6 cellular contexts compared by ENCODE assay signal in genomic region chr14:61072442-61072841, GRCh38.
DNase-seq lines count a peak whose midpoint lies in the region; FAIRE-seq and TF ChIP-seq lines count a peak whose summit lies in the region.
"Not testable (repeated sequence)": the region's sequence is repeated elsewhere in the genome, so short reads cannot be mapped to it uniquely, and the experiment has no call there.

No MANE protein-coding gene starts in this region.

- not testable (repeated sequence) for H3K27me3 ChIP-seq in Karpas-422 (ENCODE audit: low read length); SK-N-SH (ENCODE audit: insufficient read depth); astrocyte (ENCODE audit: insufficient read depth, low read length)

- not testable (repeated sequence) for H3F3A ChIP-seq in SK-N-SH (replicated peaks; ENCODE audit: insufficient read depth)

- not testable (repeated sequence) for H3K4me3 Mint-ChIP-seq in astrocyte (ENCODE audit: unreplicated experiment); neural crest cell

- not testable (repeated sequence) for H3K4me3 ChIP-seq in Karpas-422 (ENCODE audit: low read length); SK-N-SH (ENCODE audit: low read depth in 2 of 2, low read length in 1 of 2); astrocyte (ENCODE audit: insufficient read depth, low read depth, low read length)

- H3K4me1 Mint-ChIP-seq in astrocyte (ENCODE audit: low read depth, unreplicated experiment); neural crest cell: not testable (repeated sequence)

- not testable (repeated sequence) for H3K9me3 Mint-ChIP-seq in astrocyte (ENCODE audit: unreplicated experiment); neural crest cell

- CTCF ChIA-PET in SK-N-SH (lab: Yijun Ruan, JAX) = not testable (repeated sequence)

- TF ChIP-seq CTCF in SK-N-SH (IDR thresholded peaks at IDR 0.05); astrocyte (IDR thresholded peaks at IDR 0.05; ENCODE audit: insufficient read depth, low read depth, low read length); neural crest cell (conservative IDR thresholded peaks at IDR 0.05): not testable (repeated sequence)

- H3K27ac ChIP-seq in Karpas-422 (ENCODE audit: low read length) = peak overlapping the region; percentile 97
- not testable (repeated sequence) for H3K27ac ChIP-seq in SK-N-SH (ENCODE audit: low read depth in 2 of 2, low read length in 1 of 2); astrocyte (ENCODE audit: low read depth, low read length)

- not testable (repeated sequence) for H3K27ac Mint-ChIP-seq in astrocyte (ENCODE audit: unreplicated experiment)
- H3K27ac Mint-ChIP-seq in neural crest cell (ENCODE audit: unreplicated experiment) = peak overlapping the region; percentile 16

- not testable (repeated sequence) for TF ChIP-seq EP300 in SK-N-SH (IDR thresholded peaks at IDR 0.05; ENCODE audit: borderline replicate concordance in 1 of 2, low read depth in 1 of 2, low read length in 1 of 2)

- H3K9me3 ChIP-seq in Karpas-422 (ENCODE audit: low read length); SK-N-SH; astrocyte (ENCODE audit: insufficient read depth, low read depth, low read length): not testable (repeated sequence)

- H3K4me1 ChIP-seq in Karpas-422 (ENCODE audit: low read length) = peaks cover 79% of the 10 kb centered on the region
- H3K4me1 ChIP-seq in SK-N-SH (ENCODE audit: control insufficient read depth in 1 of 2, insufficient read depth in 2 of 2, low read depth in 1 of 2, low read length in 1 of 2); astrocyte (ENCODE audit: insufficient read depth, low read length): not testable (repeated sequence)

- FAIRE-seq in astrocyte (lab: Jason Lieb, UNC) = peak; percentile 50

- H4K20me1 ChIP-seq in Karpas-422 (ENCODE audit: insufficient read depth, low read depth, low read length); SK-N-SH (ENCODE audit: insufficient read depth); astrocyte (ENCODE audit: insufficient read depth, low read length): not testable (repeated sequence)

- H3K36me3 ChIP-seq in Karpas-422 (ENCODE audit: insufficient read depth, low read length) = peaks cover 56% of the 10 kb centered on the region
- peaks cover 0 to 19% of the 10 kb centered on the region in 2 experiments for H3K36me3 ChIP-seq in SK-N-SH (replicated peaks in 1 of 2; ENCODE audit: control insufficient read depth in 1 of 2, insufficient read depth in 2 of 2, low read length in 1 of 2)
- H3K36me3 ChIP-seq in astrocyte (ENCODE audit: insufficient read depth, low read length) = not testable (repeated sequence)

- POLR2A ChIA-PET in SK-N-SH (lab: Yijun Ruan, JAX) = not testable (repeated sequence)

- H3K27me3 Mint-ChIP-seq in astrocyte (ENCODE audit: low read depth, unreplicated experiment); neural crest cell (ENCODE audit: low read depth): not testable (repeated sequence)

- not testable (repeated sequence) for H3K36me3 Mint-ChIP-seq in astrocyte (ENCODE audit: low read depth, unreplicated experiment); neural crest cell (ENCODE audit: low read depth)

- H2AFZ ChIP-seq in Karpas-422 (ENCODE audit: low read length); SK-N-SH (ENCODE audit: low read depth); astrocyte (ENCODE audit: low read depth, low read length): not testable (repeated sequence)

- not testable (repeated sequence) for H3K4me2 ChIP-seq in Karpas-422 (ENCODE audit: low read depth, low read length, poor library complexity, severe bottlenecking); SK-N-SH; astrocyte (ENCODE audit: low read length)

- not testable (repeated sequence) for H3K79me2 ChIP-seq in Karpas-422 (ENCODE audit: low read length); SK-N-SH (ENCODE audit: insufficient read depth); astrocyte (ENCODE audit: insufficient read depth, low read length)

- not testable (repeated sequence) for H3K9ac ChIP-seq in Karpas-422 (ENCODE audit: low read length); SK-N-SH; astrocyte (ENCODE audit: low read length)

- not testable (repeated sequence) for H3K9me2 ChIP-seq in Karpas-422 (replicated peaks; ENCODE audit: insufficient read depth, low read length); SK-N-SH

- not testable (repeated sequence) for TF ChIP-seq RAD21 in SK-N-SH (IDR thresholded peaks at IDR 0.05; ENCODE audit: low read length)

- DNase-seq in Karpas-422; SK-N-SH; astrocyte (ENCODE audit: low read depth); neural crest cell (ENCODE audit: low read depth, low spot score): not testable (repeated sequence)
- DNase-seq in foreskin melanocyte (peak; percentile 49), pons (ENCODE audit: low spot score) (peak; percentile 30)

TF ChIP-seq in SK-N-SH, 30 proteins besides CTCF, POLR2A, EP300 and RAD21:
- peak; percentile 54 for TF ChIP-seq TCF12 (IDR thresholded peaks at IDR 0.05)
